8 cellular contexts compared by ENCODE assay signal in the genomic region with DNA sequence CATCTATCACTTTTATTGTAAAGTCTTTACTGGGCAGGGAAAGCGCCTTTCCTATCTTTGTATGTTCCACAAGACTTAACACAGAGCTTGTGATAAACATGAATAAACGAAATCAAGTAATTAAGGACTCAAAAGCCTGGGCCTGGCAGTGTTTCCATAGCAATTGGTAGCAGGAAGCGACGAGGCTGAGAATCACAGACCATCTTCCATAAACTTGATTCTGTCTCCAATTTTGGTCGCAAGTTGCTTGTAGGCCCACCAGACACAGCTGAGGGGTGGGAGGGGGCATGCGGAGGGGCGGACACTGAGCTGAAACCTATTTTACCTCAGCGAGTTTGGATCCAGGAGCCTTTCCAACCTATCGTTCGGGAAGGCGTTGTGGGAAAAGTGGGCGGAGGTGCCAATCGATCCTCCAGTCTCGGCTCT. TPM values are rescaled to one million over a fixed set of nuclear protein-coding genes. Genes with fewer than 3 reads are reported as not detected.
DNase-seq lines count a peak whose midpoint lies in the region; ATAC-seq and TF ChIP-seq lines count a peak whose summit lies in the region.

No MANE protein-coding gene starts in this region.

- POLR2A ChIA-PET in CD4-positive, alpha-beta memory T cell (lab: Charles Lee; ENCODE audit: partially characterized antibody), result interaction anchor here (0.8 to 3.4 kb wide), 10 partner anchors 10 to 964 kb away, joined by 3 to 21 read pairs (median 6); a partner anchor contains a TSS

- H3K27ac ChIP-seq in CD4-positive, alpha-beta memory T cell (ENCODE audit: low read depth, low read length), result peak overlapping the region; percentile 70
- H3K27ac ChIP-seq in HUES48 (ENCODE audit: low read depth, low read length), result peak overlapping the region; percentile 55
- peak overlapping the region; percentile 38 to 64 for H3K27ac ChIP-seq in ascending aorta
- H3K27ac ChIP-seq in left lung, result peak overlapping the region in 1 of 2 donors; percentile 82
- peak overlapping the region; percentile 66 to 70 for H3K27ac ChIP-seq in tibial artery

- H3K36me3 Mint-ChIP-seq in CD4-positive, alpha-beta memory T cell, result peaks cover 0 to 5% of the 10 kb centered on the region in 2 donors

- H3K4me3 ChIP-seq in CD4-positive, alpha-beta memory T cell (ENCODE audit: low read length in 2 of 2), result peak overlapping the region; percentile 69 to 92
- H3K4me3 ChIP-seq in HUES48 (ENCODE audit: low read depth, low read length) (peak overlapping the region; percentile 87), ascending aorta (peak overlapping the region; percentile 83 to 92), left lung (peak overlapping the region; percentile 51 to 84), tibial artery (peak overlapping the region; percentile 71 to 77)

- ATAC-seq in left lung (no peak), GM19397 (IDR thresholded peaks at IDR 0.05; ENCODE audit: unreplicated experiment) (no peak)

- CTCF ChIA-PET in CD4-positive, alpha-beta memory T cell (lab: Charles Lee; ENCODE audit: partially characterized antibody), result interaction anchor here (0.8 to 4.4 kb wide), 5 partner anchors 9 to 94 kb away, joined by 3 to 34 read pairs (median 6); a partner anchor contains a TSS

- H3K9me3 Mint-ChIP-seq in CD4-positive, alpha-beta memory T cell, result no peaks in the 10 kb centered on the region

- H3K4me1 ChIP-seq in CD4-positive, alpha-beta memory T cell (ENCODE audit: insufficient read depth, low read length), result peaks cover 12% of the 10 kb centered on the region
- H3K4me1 ChIP-seq in HUES48 (ENCODE audit: control insufficient read depth, insufficient read depth, low read length) (peaks cover 8% of the 10 kb centered on the region), ascending aorta (peaks cover 0 to 4% of the 10 kb centered on the region in 2 donors), left lung (peaks cover 0 to 14% of the 10 kb centered on the region in 2 donors), tibial artery (peaks cover 0 to 15% (median 4%) of the 10 kb centered on the region in 4 donors)

- H3K9me3 ChIP-seq in CD4-positive, alpha-beta memory T cell (ENCODE audit: control insufficient read depth in 1 of 2, low read length in 2 of 2), result no peaks in the 10 kb centered on the region
- H3K9me3 ChIP-seq in HUES48 (ENCODE audit: control insufficient read depth, insufficient read depth, low read length) (no peaks in the 10 kb centered on the region), ascending aorta (no peaks in the 10 kb centered on the region), left lung (no peaks in the 10 kb centered on the region), tibial artery (no peaks in the 10 kb centered on the region)

- intact Hi-C loops in CD4-positive, alpha-beta memory T cell (cut with micrococcal nuclease), result loop anchor here (2.0 kb wide), 2 partner anchors 725 to 965 kb away; a partner anchor contains a TSS
- intact Hi-C loops in ascending aorta (cut with DNase I) (no loop called here), left lung (cut with DNase I) (no loop called here), tibial artery (cut with DNase I; ENCODE audit: low total_unique reads) (loop anchor here (10.0 kb wide), 1 partner anchor 87 kb away; a partner anchor contains a TSS)

- H3K4me3 Mint-ChIP-seq in CD4-positive, alpha-beta memory T cell, result peak overlapping the region; percentile 92 to 97 (median 95)

- H3K27me3 ChIP-seq in CD4-positive, alpha-beta memory T cell (ENCODE audit: insufficient read depth, low read length), result no peaks in the 10 kb centered on the region
- H3K27me3 ChIP-seq in HUES48 (ENCODE audit: control insufficient read depth, insufficient read depth, low read length), result peaks cover 22% of the 10 kb centered on the region
- H3K27me3 ChIP-seq in ascending aorta, result no peaks in the 10 kb centered on the region
- no peaks in the 10 kb centered on the region for H3K27me3 ChIP-seq in left lung
- no peaks in the 10 kb centered on the region for H3K27me3 ChIP-seq in tibial artery

- peak in 2 of 5 donors; percentile 8 for DNase-seq in CD4-positive, alpha-beta memory T cell
- DNase-seq in ascending aorta (ENCODE audit: low spot score in 2 of 2) (no peak), left lung (no peak), tibial artery (no peak), NCI-H2029 (lab: John Stamatoyannopoulos, UW) (no peak), GM20000 (ENCODE audit: low spot score) (no peak)

- peak overlapping the region; percentile 18 to 93 (median 87) for H3K27ac Mint-ChIP-seq in CD4-positive, alpha-beta memory T cell

- H3K36me3 ChIP-seq in CD4-positive, alpha-beta memory T cell (ENCODE audit: insufficient read depth, low read length), result no peaks in the 10 kb centered on the region
- H3K36me3 ChIP-seq in HUES48 (ENCODE audit: control insufficient read depth, insufficient read depth, low read length) (no peaks in the 10 kb centered on the region), ascending aorta (no peaks in the 10 kb centered on the region), left lung (no peaks in the 10 kb centered on the region), tibial artery (no peaks in the 10 kb centered on the region)

- H3K4me1 Mint-ChIP-seq in CD4-positive, alpha-beta memory T cell, result peaks cover 5 to 12% (median 7%) of the 10 kb centered on the region in 4 donors

- TF ChIP-seq CTCF in ascending aorta (IDR thresholded peaks at IDR 0.05) (no peak), left lung (IDR thresholded peaks at IDR 0.05) (no peak), tibial artery (IDR thresholded peaks at IDR 0.05) (no peak), GM20000 (IDR thresholded peaks at IDR 0.05; ENCODE audit: extremely low read depth, missing control alignments) (no peak)

- H3K9ac ChIP-seq in HUES48 (ENCODE audit: low read depth, low read length), result no peak overlapping the region

- no peaks in the 10 kb centered on the region for H3K27me3 Mint-ChIP-seq in CD4-positive, alpha-beta memory T cell

RNA-seq across cellular contexts. Expression of a gene that starts 0.3 kb away (rescaled TPM):
- total RNA-seq in CD4-positive, alpha-beta memory T cell, result 1 to 10 TPM in 1 of 2 experiments, under 1 TPM in 1; 0.23 to 1.0 TPM
- polyA plus RNA-seq in CD4-positive, alpha-beta memory T cell, result under 1 TPM in 1 of 2 donors, not detected in 1; 0.09 TPM
- total RNA-seq in ascending aorta, result not detected
- under 1 TPM in 1 of 2 donors, not detected in 1; 0.18 TPM for total RNA-seq in left lung

RNA-seq across cellular contexts. Expression of a gene that starts 1.0 kb away (rescaled TPM):
- total RNA-seq in CD4-positive, alpha-beta memory T cell, result 1 to 10 TPM; 1.8 to 2.3 TPM
- under 1 TPM in 1 of 2 donors, not detected in 1; 0.29 TPM for polyA plus RNA-seq in CD4-positive, alpha-beta memory T cell
- total RNA-seq in ascending aorta, result 0.96 TPM
- total RNA-seq in left lung, result 1 to 10 TPM; 1.3 to 2.4 TPM

RNA-seq across cellular contexts. Expression of a gene that starts 54.0 kb away (rescaled TPM):
- 1 to 10 TPM; 1.7 to 2.0 TPM for total RNA-seq in CD4-positive, alpha-beta memory T cell
- not detected for polyA plus RNA-seq in CD4-positive, alpha-beta memory T cell
- 1.5 TPM for total RNA-seq in ascending aorta
- total RNA-seq in left lung, result 1 to 10 TPM; 1.1 to 7.1 TPM

Comparison
In these comparisons a context has a peak if more than half of its experiments do, and no peak if none do; other contexts are left out.
1. intact Hi-C loops: an anchor here in CD4-positive, alpha-beta memory T cell (2.0 kb wide) and tibial artery (10.0 kb wide); none called in ascending aorta and left lung.